In genomic region chr5:172958268-172959046, GRCh38 we compare ENCODE assay signal across 8 cellular contexts. TPM values are rescaled to one million over a fixed set of nuclear protein-coding genes. Genes with fewer than 3 reads are reported as not detected.
DNase-seq lines count a peak whose midpoint lies in the region; ATAC-seq and TF ChIP-seq lines count a peak whose summit lies in the region.

No MANE protein-coding gene starts in this region.

- CTCF ChIA-PET in GM10248 (lab: Yijun Ruan, JAX), result interaction anchor here (1.0 to 3.0 kb wide), 10 partner anchors 10 to 373 kb away, joined by 3 to 18 read pairs (median 6); partner anchors contain the start of gene BNIP1

- H3K4me1 ChIP-seq in liver (ENCODE audit: control insufficient read depth in 4 of 4, insufficient read depth in 4 of 4, low read length in 3 of 4), result peaks cover 0 to 18% (median 11%) of the 10 kb centered on the region in 4 donors

- H3K4me3 ChIP-seq in coronary artery (peak overlapping the region; percentile 83), liver (ENCODE audit: low read depth in 1 of 3, low read length in 3 of 3) (peak overlapping the region in 2 of 3 donors; percentile 60 to 100)

- H3K9me3 ChIP-seq in liver (ENCODE audit: control insufficient read depth in 4 of 4, low read length in 3 of 4), result no peaks in the 10 kb centered on the region

- TF ChIP-seq RAD21 in liver (IDR thresholded peaks at IDR 0.05), result no peak

- H3K36me3 ChIP-seq in liver (ENCODE audit: control insufficient read depth in 4 of 4, insufficient read depth in 3 of 4, low read depth in 1 of 4, low read length in 3 of 4), result peaks cover 0 to 10% (median 4%) of the 10 kb centered on the region in 4 donors

- POLR2A ChIA-PET in GM10248 (lab: Yijun Ruan, JAX), result interaction anchor here (0.5 to 1.5 kb wide), 5 partner anchors 25 to 187 kb away, joined by 3 to 7 read pairs (median 4); partner anchors contain the start of gene ATP6V0E1

- no peaks in the 10 kb centered on the region for H3K27me3 ChIP-seq in liver (ENCODE audit: control insufficient read depth in 4 of 4, insufficient read depth in 4 of 4, low read length in 3 of 4)

- DNase-seq in GM10248 (ENCODE audit: extremely low spot score) (peak; percentile 93), NCI-H2171 (lab: John Stamatoyannopoulos, UW) (peak; percentile 4), coronary artery (ENCODE audit: low spot score) (peak; percentile 76), middle frontal gyrus (ENCODE audit: extremely low spot score, low spot score) (no peak)
- DNase-seq in activated CD4-positive, alpha-beta T cell treated with anti-CD3 and anti-CD28 coated beads for 48 hours, result peak; percentile 75
- DNase-seq in stimulated activated CD4-positive, alpha-beta T cell treated with anti-CD3 and anti-CD28 coated beads, Interleukin-4, amount 100 ng/mL, for 1 hour, result peak; percentile 68

- TF ChIP-seq CTCF in GM10248 (IDR thresholded peaks at IDR 0.05; ENCODE audit: control extremely low read depth, extremely low read depth, low read depth, missing control alignments) (no peak), coronary artery (IDR thresholded peaks at IDR 0.05) (no peak), liver (IDR thresholded peaks at IDR 0.05; ENCODE audit: low read depth, low read length, missing input control) (no peak)

- WGBS in liver, result 6% methylated on average over 55 of the region's 55 CpGs

- peak; percentile 70 for ATAC-seq in HG02610 (IDR thresholded peaks at IDR 0.05; ENCODE audit: unreplicated experiment)

- H3K9ac ChIP-seq in liver (ENCODE audit: low read depth in 1 of 2, low read length in 2 of 2), result peak overlapping the region in 1 of 2 donors; percentile 44

- peak overlapping the region; percentile 73 to 89 for H3K27ac ChIP-seq in coronary artery
- H3K27ac ChIP-seq in liver (ENCODE audit: low read depth in 1 of 2, low read length in 2 of 2), result peak overlapping the region; percentile 31 to 82

TF ChIP-seq in liver, 16 proteins besides CTCF, POLR2A, EP300 and RAD21:
- TF ChIP-seq GABPA (IDR thresholded peaks at IDR 0.05 in 1 of 2, conservative IDR thresholded peaks at IDR 0.05 in 1 of 2), result no peak
- TF ChIP-seq TAF1 (conservative IDR thresholded peaks at IDR 0.05), result no peak
- no peak for TF ChIP-seq EGR1 (IDR thresholded peaks at IDR 0.05; ENCODE audit: low read depth in 2 of 2)
- TF ChIP-seq RXRA (IDR thresholded peaks at IDR 0.05), result no peak
- no peak for TF ChIP-seq YY1 (IDR thresholded peaks at IDR 0.05)
- TF ChIP-seq HNF4G (IDR thresholded peaks at IDR 0.05), result no peak
- no peak for TF ChIP-seq FOXA2 (IDR thresholded peaks at IDR 0.05)
- TF ChIP-seq REST (IDR thresholded peaks at IDR 0.05), result no peak
- TF ChIP-seq MAX (IDR thresholded peaks at IDR 0.05), result no peak
- TF ChIP-seq FOXA1 (IDR thresholded peaks at IDR 0.05), result no peak
- TF ChIP-seq, protein P1, sequence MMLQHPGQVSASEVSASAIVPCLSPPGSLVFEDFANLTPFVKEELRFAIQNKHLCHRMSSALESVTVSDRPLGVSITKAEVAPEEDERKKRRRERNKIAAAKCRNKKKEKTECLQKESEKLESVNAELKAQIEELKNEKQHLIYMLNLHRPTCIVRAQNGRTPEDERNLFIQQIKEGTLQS (IDR thresholded peaks at IDR 0.05), result no peak
- TF ChIP-seq, protein P2, sequence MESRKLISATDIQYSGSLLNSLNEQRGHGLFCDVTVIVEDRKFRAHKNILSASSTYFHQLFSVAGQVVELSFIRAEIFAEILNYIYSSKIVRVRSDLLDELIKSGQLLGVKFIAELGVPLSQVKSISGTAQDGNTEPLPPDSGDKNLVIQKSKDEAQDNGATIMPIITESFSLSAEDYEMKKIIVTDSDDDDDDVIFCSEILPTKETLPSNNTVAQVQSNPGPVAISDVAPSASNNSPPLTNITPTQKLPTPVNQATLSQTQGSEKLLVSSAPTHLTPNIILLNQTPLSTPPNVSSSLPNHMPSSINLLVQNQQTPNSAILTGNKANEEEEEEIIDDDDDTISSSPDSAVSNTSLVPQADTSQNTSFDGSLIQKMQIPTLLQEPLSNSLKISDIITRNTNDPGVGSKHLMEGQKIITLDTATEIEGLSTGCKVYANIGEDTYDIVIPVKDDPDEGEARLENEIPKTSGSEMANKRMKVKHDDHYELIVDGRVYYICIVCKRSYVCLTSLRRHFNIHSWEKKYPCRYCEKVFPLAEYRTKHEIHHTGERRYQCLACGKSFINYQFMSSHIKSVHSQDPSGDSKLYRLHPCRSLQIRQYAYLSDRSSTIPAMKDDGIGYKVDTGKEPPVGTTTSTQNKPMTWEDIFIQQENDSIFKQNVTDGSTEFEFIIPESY (IDR thresholded peaks at IDR 0.05), result no peak
- no peak for TF ChIP-seq HNF4A (conservative IDR thresholded peaks at IDR 0.05)

RNA-seq across cellular contexts. Expression of gene RPL26L1, which starts 0.8 kb away (rescaled TPM):
- 10 to 100 TPM; 11.6 to 14.6 TPM for total RNA-seq in liver
- polyA plus RNA-seq in liver, result 10 to 100 TPM; 41.0 to 52.2 TPM

RNA-seq across cellular contexts. Expression of gene ATP6V0E1, which starts 25.1 kb away (rescaled TPM):
- total RNA-seq in liver, result 10 to 100 TPM; 56.6 to 86.7 TPM
- polyA plus RNA-seq in liver, result 100 to 1,000 TPM; 135 to 396 TPM
